ENCODE assay signal across 20 cellular contexts in genomic region chr4:23401572-23401971, GRCh38.
"Had no signal": no experiment of that assay in that cellular context is flagged by ENCODE, and none has a peak within 500 bp of the region (broad histone marks: within the 10 kb centered on the region; RNA-seq: fewer than 3 reads in every experiment).

No MANE protein-coding gene starts in this region.

- H3K4me2 ChIP-seq: hepatocyte had no signal

- H3K79me2 ChIP-seq: hepatocyte had no signal

- H3K4me1 ChIP-seq: adrenal gland, gastroesophageal sphincter, right atrium auricular region, transverse colon had no signal

- H3K27ac ChIP-seq: adrenal gland, gastroesophageal sphincter, hepatocyte, neutrophil, right atrium auricular region, skin epidermis, transverse colon had no signal

- ATAC-seq: activated CD8-positive, alpha-beta T cell treated with anti-CD3 and anti-CD28 coated beads, Interleukin-2, amount 10 ng/mL, durations not matched to agents 7 days and 5 days; gastroesophageal sphincter; left ventricle myocardium superior; natural killer cell; stimulated activated naive CD8-positive, alpha-beta T cell treated with anti-CD3 and anti-CD28 coated beads, Interleukin-15, Interleukin-2, amounts not matched to agents 100 U/mL and 50 U/mL, for 24 hours had no signal

- H2AFZ ChIP-seq: hepatocyte had no signal

- H3K9me3 ChIP-seq: adrenal gland, neutrophil, transverse colon had no signal

- H3K4me3 ChIP-seq: adrenal gland, gastroesophageal sphincter, hepatocyte, right atrium auricular region, skin epidermis, transverse colon had no signal

- DNase-seq: activated CD4-positive, alpha-beta T cell treated with anti-CD3 and anti-CD28 coated beads, Interleukin-2, amount 10 ng/mL, durations not matched to agents 24 days and 14 days; activated CD4-positive, CD25-positive, alpha-beta regulatory T cell; activated CD8-positive, alpha-beta memory T cell treated with anti-CD3 and anti-CD28 coated beads, Interleukin-2, amount 50 U/mL, for 4 hours; activated CD8-positive, alpha-beta T cell treated with anti-CD3 and anti-CD28 coated beads, Interleukin-2, amount 10 ng/mL, durations not matched to agents 7 days and 5 days; activated effector memory CD4-positive, alpha-beta T cell treated with anti-CD3 and anti-CD28 coated beads, Interleukin-2, amount 50 U/mL, for 16 hours; activated T-cell treated with anti-CD3 and anti-CD28 coated beads, Interleukin-2, amount 50 U/mL, for 48 hours; adrenal gland; effector memory CD4-positive, alpha-beta T cell; left ventricle myocardium superior; natural killer cell; posterior cingulate gyrus; stimulated activated CD4-positive, alpha-beta T cell treated with anti-CD3 and anti-CD28 coated beads, Interleukin-4, amount 100 ng/mL, for 24 hours; stimulated activated naive CD8-positive, alpha-beta T cell treated with anti-CD3 and anti-CD28 coated beads, Interleukin-15, Interleukin-2, amounts not matched to agents 100 U/mL and 50 U/mL, for 24 hours; SW 1271; transverse colon had no signal

- H3K27me3 ChIP-seq: adrenal gland, gastroesophageal sphincter, hepatocyte, neutrophil, right atrium auricular region, transverse colon had no signal

- H3K36me3 ChIP-seq: adrenal gland, gastroesophageal sphincter, neutrophil, right atrium auricular region, transverse colon had no signal
